In the genomic region with DNA sequence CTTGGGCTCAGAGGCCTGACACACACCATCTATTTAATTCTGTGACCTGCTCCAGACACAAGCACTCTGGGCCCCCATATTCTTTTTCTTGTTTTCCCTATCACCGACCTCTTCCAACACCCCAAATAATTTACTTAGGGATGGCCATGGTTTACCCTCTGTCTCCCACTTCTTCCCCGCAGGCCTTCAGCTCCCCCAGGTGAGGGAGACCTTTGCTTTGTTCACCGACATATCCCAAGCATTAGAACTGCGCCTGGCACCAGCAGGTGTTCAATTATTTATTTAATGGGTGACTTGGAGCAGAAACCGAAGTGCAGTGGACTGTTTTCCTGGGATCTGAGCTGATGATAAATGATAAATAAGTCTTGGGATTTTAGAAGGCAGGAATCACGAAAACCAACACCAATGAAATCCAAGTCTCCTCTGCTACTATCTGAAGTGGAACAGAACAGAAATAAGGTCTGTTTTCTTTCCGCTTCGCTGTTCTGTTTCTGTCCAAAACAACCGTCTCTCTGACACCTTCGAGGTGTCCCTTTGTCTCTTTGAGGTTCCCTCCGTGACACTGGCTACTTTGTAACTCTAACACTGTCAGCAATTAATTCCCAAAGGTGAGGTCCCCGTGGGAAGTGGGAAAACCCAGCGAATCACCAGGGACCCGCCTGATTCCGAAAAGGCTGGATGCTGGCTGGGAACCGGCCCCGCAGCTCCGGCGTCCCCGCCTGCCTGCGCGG, we compare ENCODE assay signal across 8 cellular contexts.
DNase-seq lines count a peak whose midpoint lies in the region; ATAC-seq and TF ChIP-seq lines count a peak whose summit lies in the region.

No MANE protein-coding gene starts in this region.

- DNase-seq in HFF-Myc (ENCODE audit: extremely low read depth, low read depth) (no peak), amygdala (lab: John Stamatoyannopoulos, UW) (no peak)
- DNase-seq in activated CD4-positive, alpha-beta T cell treated with anti-CD3 and anti-CD28 coated beads for 48 hours: no peak
- DNase-seq in activated CD4-positive, CD25-positive, alpha-beta regulatory T cell (lab: John Stamatoyannopoulos, UW): no peak

- peak overlapping the region; percentile 81 for H3K27ac Mint-ChIP-seq in stimulated activated memory B cell treated with anti-CD40 and anti-IgM and Interleukin-4, amounts not matched to agents 10 μg/mL and 1 μg/mL and 100 μg/mL, for 72 hours

- no peaks in the 10 kb centered on the region for H3K36me3 ChIP-seq in iPS-20b (ENCODE audit: insufficient read depth, low read depth, low read length)

- peak overlapping the region; percentile 78; the same call in 1 of the 2 replicates for H3K9ac ChIP-seq in iPS-20b (ENCODE audit: low read depth, low read length)

- no peak for ATAC-seq in stimulated activated memory B cell treated with anti-CD40 and anti-IgM and Interleukin-4, amounts not matched to agents 10 μg/mL and 1 μg/mL and 100 μg/mL, for 72 hours
- ATAC-seq in HG02642 (IDR thresholded peaks at IDR 0.05; ENCODE audit: poor library complexity, unreplicated experiment): no peak

- no peaks in the 10 kb centered on the region for H3K9me3 ChIP-seq in iPS-20b (ENCODE audit: insufficient read depth, low read depth, low read length)

- TF ChIP-seq CTCF in HFF-Myc (IDR thresholded peaks at IDR 0.05; ENCODE audit: low read depth, low read length, missing control alignments) (no peak), WI38 (IDR thresholded peaks at IDR 0.05; ENCODE audit: low read depth, low read length) (no peak)

- no peak overlapping the region for H3K27ac ChIP-seq in iPS-20b (ENCODE audit: low read length)

- H3K4me3 Mint-ChIP-seq in stimulated activated memory B cell treated with anti-CD40 and anti-IgM and Interleukin-4, amounts not matched to agents 10 μg/mL and 1 μg/mL and 100 μg/mL, for 72 hours: peak overlapping the region; percentile 81

- peaks cover 43% of the 10 kb centered on the region for H3K27me3 ChIP-seq in iPS-20b (ENCODE audit: insufficient read depth, low read length)

- no peaks in the 10 kb centered on the region for H3K36me3 Mint-ChIP-seq in stimulated activated memory B cell treated with anti-CD40 and anti-IgM and Interleukin-4, amounts not matched to agents 10 μg/mL and 1 μg/mL and 100 μg/mL, for 72 hours

- H3K9me3 Mint-ChIP-seq in stimulated activated memory B cell treated with anti-CD40 and anti-IgM and Interleukin-4, amounts not matched to agents 10 μg/mL and 1 μg/mL and 100 μg/mL, for 72 hours: no peaks in the 10 kb centered on the region

- no peaks in the 10 kb centered on the region; the same call in 1 of the 2 replicates for H3K4me1 ChIP-seq in iPS-20b (ENCODE audit: insufficient read depth, low read length)

- peaks cover 32% of the 10 kb centered on the region for H3K4me1 Mint-ChIP-seq in stimulated activated memory B cell treated with anti-CD40 and anti-IgM and Interleukin-4, amounts not matched to agents 10 μg/mL and 1 μg/mL and 100 μg/mL, for 72 hours

- H3K4me3 ChIP-seq in HFF-Myc (replicated peaks; ENCODE audit: low read depth, low read length) (peak overlapping the region; percentile 65), WI38 (ENCODE audit: low read depth, low read length) (peak overlapping the region; percentile 84), iPS-20b (ENCODE audit: low read length) (peak overlapping the region; percentile 94)

- peaks cover 61% of the 10 kb centered on the region for H3K27me3 Mint-ChIP-seq in stimulated activated memory B cell treated with anti-CD40 and anti-IgM and Interleukin-4, amounts not matched to agents 10 μg/mL and 1 μg/mL and 100 μg/mL, for 72 hours
